ENCODE assay signal across 2 cellular contexts in the genomic region with DNA sequence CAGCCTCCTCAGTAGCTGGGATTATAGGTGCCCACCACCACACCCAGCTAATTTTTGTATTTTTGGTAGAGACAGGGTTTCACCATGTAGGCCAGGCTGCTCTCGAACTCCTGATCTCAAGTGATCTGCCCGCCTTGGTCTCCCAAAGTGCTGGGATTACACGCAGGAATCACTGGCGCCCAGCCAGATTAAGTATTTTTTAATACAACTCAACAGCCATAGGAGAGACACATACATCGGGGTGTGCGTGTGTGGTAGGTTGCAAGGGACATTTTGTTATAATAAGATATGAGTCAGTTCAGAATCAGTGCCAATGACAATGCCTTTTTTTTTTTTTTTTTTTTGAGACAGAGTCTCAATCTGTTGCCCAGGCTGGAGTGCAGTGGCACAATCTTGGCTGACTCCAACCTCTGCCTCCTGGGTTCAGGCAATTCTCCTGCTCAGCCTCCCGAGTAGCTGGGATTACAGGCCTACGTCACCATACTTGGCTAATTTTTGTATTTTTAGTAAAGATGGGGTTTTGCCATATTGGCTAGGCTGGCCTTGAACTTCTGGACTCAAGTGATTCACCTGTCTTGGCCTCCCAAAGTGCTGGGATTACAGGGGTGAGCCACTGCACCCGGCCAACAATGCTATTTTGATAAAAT. TPM values are rescaled to one million over a fixed set of nuclear protein-coding genes. Genes with fewer than 3 reads are reported as not detected.
"Had no signal": no experiment of that assay in that cellular context is flagged by ENCODE, and none has a peak within 500 bp of the region (broad histone marks: within the 10 kb centered on the region; RNA-seq: fewer than 3 reads in every experiment).

No MANE protein-coding gene starts in this region.

RNA-seq across cellular contexts. Expression of a gene that starts 38.3 kb away (rescaled TPM):
- total RNA-seq: chondrocyte had no signal
- polyA plus RNA-seq: cardiac muscle cell had no signal
